In the genomic region with DNA sequence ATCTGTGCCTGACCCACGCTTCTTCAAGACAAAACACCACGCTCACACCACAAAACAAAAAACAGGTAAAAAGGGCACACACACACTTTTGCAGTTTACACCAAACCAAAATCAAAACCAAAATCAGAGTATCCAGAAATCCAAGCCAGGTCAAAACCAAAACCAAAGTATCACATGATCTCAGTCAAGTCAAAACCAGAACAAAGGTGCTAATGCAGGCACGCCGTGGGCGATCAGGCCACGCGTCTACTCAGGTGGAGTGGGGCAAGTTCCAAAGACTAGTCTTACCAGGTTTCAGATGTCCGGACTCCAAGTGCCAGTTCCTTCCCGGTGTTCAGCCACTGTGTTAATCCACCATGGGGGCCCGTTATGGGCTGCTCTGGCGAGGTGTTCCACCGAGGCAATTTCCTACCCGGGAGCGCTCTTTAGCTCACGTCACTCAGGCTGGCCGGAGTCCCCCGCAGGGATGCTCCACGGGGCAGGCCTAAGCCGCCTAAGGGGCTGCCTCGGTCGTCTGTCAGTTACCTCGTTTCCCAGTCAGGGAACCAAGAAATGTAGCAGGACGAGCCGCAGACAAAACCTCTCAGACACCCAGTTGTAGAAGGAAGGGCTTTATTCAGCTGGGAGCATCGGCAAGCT, we compare ENCODE assay signal across 9 cellular contexts. TPM values are rescaled to one million over a fixed set of nuclear protein-coding genes. Genes with fewer than 3 reads are reported as not detected.
DNase-seq lines count a peak whose midpoint lies in the region; ATAC-seq, FAIRE-seq and TF ChIP-seq lines count a peak whose summit lies in the region.
"Not testable (repeated sequence)": the region's sequence is repeated elsewhere in the genome, so short reads cannot be mapped to it uniquely, and the experiment has no call there.
"Had no signal": no experiment of that assay in that cellular context is flagged by ENCODE, and none has a peak within 500 bp of the region (broad histone marks: within the 10 kb centered on the region; RNA-seq: fewer than 3 reads in every experiment).

No MANE protein-coding gene starts in this region.

- not testable (repeated sequence) for H3K14ac ChIP-seq in H9 (ENCODE audit: insufficient read depth, low read length)

- RAD21 ChIA-PET in GM12878 (lab: Charles Lee; ENCODE audit: unreplicated experiment): not testable (repeated sequence)

- not testable (repeated sequence) for TF ChIP-seq RAD21 in GM12878 (IDR thresholded peaks at IDR 0.05; ENCODE audit: insufficient read depth, low read depth, low read length)

- H3K4me1 ChIP-seq in H9 (ENCODE audit: insufficient read depth, low read length); right cardiac atrium (ENCODE audit: control insufficient read depth, insufficient read depth, low read length): not testable (repeated sequence)
- peaks cover 25% of the 10 kb centered on the region for H3K4me1 ChIP-seq in GM12878 (ENCODE audit: control insufficient read depth, insufficient read depth, low read length)
- H3K4me1 ChIP-seq in endodermal cell (ENCODE audit: control insufficient read depth, insufficient read depth, low read length): peaks cover 13% of the 10 kb centered on the region

- SMC1A ChIA-PET in GM12878 (lab: Charles Lee; ENCODE audit: uncharacterized antibody, unreplicated experiment): interaction anchor here (1.2 kb wide), 1 partner anchor 10 kb away, joined by 3 read pairs; no protein-coding TSS in a partner anchor

- not testable (repeated sequence) for H4K20me1 ChIP-seq in H9 (ENCODE audit: control insufficient read depth, insufficient read depth, insufficient read length); GM12878 (ENCODE audit: control insufficient read depth, insufficient read depth)

- not testable (repeated sequence) for H3K79me2 ChIP-seq in H9 (ENCODE audit: insufficient read depth, low read length); GM12878 (ENCODE audit: control insufficient read depth, insufficient read depth, low read length)

- H4K91ac ChIP-seq in H9 (ENCODE audit: insufficient read length, low read depth, low read length): not testable (repeated sequence)

- not testable (repeated sequence) for H2BK5ac ChIP-seq in H9 (ENCODE audit: insufficient read length, low read length)

- not testable (repeated sequence) for H2BK15ac ChIP-seq in H9 (ENCODE audit: low read depth, low read length)

- POLR2A ChIA-PET in GM12878 (lab: Charles Lee): interaction anchor here (0.8 kb wide), 1 partner anchor 15 kb away, joined by 3 read pairs; no protein-coding TSS in a partner anchor

- TF ChIP-seq EP300 in GM12878 (IDR thresholded peaks at IDR 0.05; ENCODE audit: borderline replicate concordance in 1 of 2, control insufficient read depth in 1 of 2, low read depth in 2 of 2, low read length in 2 of 2): not testable (repeated sequence)

- CTCF ChIA-PET in GM12878 (lab: Yijun Ruan, JAX): not testable (repeated sequence)

- H3K9me3 Mint-ChIP-seq in H9; T-helper 1 cell treated with Interleukin-12 subunit alpha and Interleukin-12 subunit beta and Interleukin-4 antibody, amounts not matched to agents 30 μg/mL and 1 μg/mL, for 36 hours; endodermal cell; nephron progenitor cell; stimulated activated effector memory CD8-positive, alpha-beta T cell treated with anti-CD3 and anti-CD28 coated beads, Interleukin-12 subunit alpha, Interleukin-12 subunit beta, amount 100 ng/mL, for 72 hours: not testable (repeated sequence)

- H3K4me1 Mint-ChIP-seq in H9: peaks cover 42 to 47% of the 10 kb centered on the region in 2 experiments
- not testable (repeated sequence) for H3K4me1 Mint-ChIP-seq in T-helper 1 cell treated with Interleukin-12 subunit alpha and Interleukin-12 subunit beta and Interleukin-4 antibody, amounts not matched to agents 30 μg/mL and 1 μg/mL, for 36 hours (ENCODE audit: low read depth)
- peaks cover 14% of the 10 kb centered on the region for H3K4me1 Mint-ChIP-seq in endodermal cell
- peaks cover 47% of the 10 kb centered on the region for H3K4me1 Mint-ChIP-seq in nephron progenitor cell
- H3K4me1 Mint-ChIP-seq in stimulated activated effector memory CD8-positive, alpha-beta T cell treated with anti-CD3 and anti-CD28 coated beads, Interleukin-12 subunit alpha, Interleukin-12 subunit beta, amount 100 ng/mL, for 72 hours: peaks cover 12% of the 10 kb centered on the region

- H3K4me3 Mint-ChIP-seq in H9; T-helper 1 cell treated with Interleukin-12 subunit alpha and Interleukin-12 subunit beta and Interleukin-4 antibody, amounts not matched to agents 30 μg/mL and 1 μg/mL, for 36 hours; endodermal cell: not testable (repeated sequence)
- H3K4me3 Mint-ChIP-seq in nephron progenitor cell: peak overlapping the region; percentile 52
- H3K4me3 Mint-ChIP-seq in stimulated activated effector memory CD8-positive, alpha-beta T cell treated with anti-CD3 and anti-CD28 coated beads, Interleukin-12 subunit alpha, Interleukin-12 subunit beta, amount 100 ng/mL, for 72 hours: peak overlapping the region; percentile 12

- H3K79me1 ChIP-seq in H9 (ENCODE audit: insufficient read depth, low read depth, low read length, poor library complexity, severe bottlenecking): not testable (repeated sequence)

- not testable (repeated sequence) for BruUV-seq in GM12878 (replicated peaks; lab: Mats Ljungman, UMichigan)

- H3K23ac ChIP-seq in H9 (ENCODE audit: insufficient read length, low read depth, low read length): not testable (repeated sequence)

- H2AK5ac ChIP-seq in H9 (ENCODE audit: insufficient read length, low read length): not testable (repeated sequence)

- FAIRE-seq in GM12878 (lab: Jason Lieb, UNC): not testable (repeated sequence)

- not testable (repeated sequence) for H3K4ac ChIP-seq in H9 (ENCODE audit: low read depth, low read length)

- H3K27me3 ChIP-seq in H9 (ENCODE audit: insufficient read depth, low read length); GM12878 (replicated peaks in 1 of 2; ENCODE audit: control insufficient read depth in 2 of 2, insufficient read depth in 2 of 2, low read length in 1 of 2); endodermal cell (ENCODE audit: control insufficient read depth, insufficient read depth, low read length, poor library complexity, severe bottlenecking); right cardiac atrium (ENCODE audit: control insufficient read depth, insufficient read depth): not testable (repeated sequence)

- not testable (repeated sequence) for H2BK120ac ChIP-seq in H9 (ENCODE audit: low read depth, low read length, poor library complexity, severe bottlenecking)

- not testable (repeated sequence) for H3K27me3 Mint-ChIP-seq in H9 (ENCODE audit: low read depth); endodermal cell (ENCODE audit: insufficient read depth); nephron progenitor cell (ENCODE audit: low read depth, poor library complexity)
- peaks cover 13% of the 10 kb centered on the region for H3K27me3 Mint-ChIP-seq in T-helper 1 cell treated with Interleukin-12 subunit alpha and Interleukin-12 subunit beta and Interleukin-4 antibody, amounts not matched to agents 30 μg/mL and 1 μg/mL, for 36 hours (ENCODE audit: low read depth)

- H3K18ac ChIP-seq in H9 (ENCODE audit: insufficient read length, low read depth, low read length): not testable (repeated sequence)

- peak; percentile 39; the same call in 1 of the 2 replicates for TF ChIP-seq POLR2A in GM12878 (IDR thresholded peaks at IDR 0.05; ENCODE audit: low read depth, low read length)

- ATAC-seq in GM12878: peak; percentile 71
- ATAC-seq in right cardiac atrium; stimulated activated effector memory CD8-positive, alpha-beta T cell treated with anti-CD3 and anti-CD28 coated beads, Interleukin-12 subunit alpha, Interleukin-12 subunit beta, amount 100 ng/mL, for 72 hours: not testable (repeated sequence)

- not testable (repeated sequence) for H3T11ph ChIP-seq in H9 (ENCODE audit: low read length)

- not testable (repeated sequence) for H3K9ac ChIP-seq in H9 (ENCODE audit: extremely low read depth, insufficient read length, low read length); endodermal cell (ENCODE audit: extremely low read depth, low read length, poor library complexity, severe bottlenecking)
- peak overlapping the region; percentile 39; the same call in 1 of the 2 replicates for H3K9ac ChIP-seq in GM12878 (ENCODE audit: control insufficient read depth, insufficient read depth, low read length)

- not testable (repeated sequence) for H3K27ac ChIP-seq in H9 (ENCODE audit: insufficient read length, low read depth, low read length); right cardiac atrium (ENCODE audit: low read length)
- H3K27ac ChIP-seq in GM12878 (ENCODE audit: control insufficient read depth, insufficient read depth) (peak overlapping the region; percentile 66), endodermal cell (ENCODE audit: low read depth, low read length) (peak overlapping the region; percentile 47)

- peak overlapping the region; percentile 9; the same call in 1 of the 2 replicates for H3K4me3 ChIP-seq in GM12878
- H3K4me3 ChIP-seq in endodermal cell (ENCODE audit: low read length); right cardiac atrium (ENCODE audit: low read length): not testable (repeated sequence)

- H4K5ac ChIP-seq in H9 (ENCODE audit: insufficient read length, low read depth, low read length): not testable (repeated sequence)

- in situ Hi-C loops in GM12878 (cut with MboI): not testable (repeated sequence)

- not testable (repeated sequence) for H3K56ac ChIP-seq in H9 (ENCODE audit: insufficient read length, low read depth, low read length)

- H3K23me2 ChIP-seq in H9 (ENCODE audit: insufficient read length, low read depth, low read length, poor library complexity, severe bottlenecking): not testable (repeated sequence)

- intact Hi-C loops in GM12878 (cut with micrococcal nuclease; ENCODE audit: unreplicated experiment); right cardiac atrium (cut with DNase I): not testable (repeated sequence)

- H2AFZ ChIP-seq in H9 (ENCODE audit: low read length): not testable (repeated sequence)
- H2AFZ ChIP-seq in GM12878 (ENCODE audit: control insufficient read depth, low read depth, low read length): peak overlapping the region; percentile 61

- TF ChIP-seq CTCF in H9 (conservative IDR thresholded peaks at IDR 0.05); GM12878 (IDR thresholded peaks at IDR 0.05 in 2 of 3, conservative IDR thresholded peaks at IDR 0.05 in 1 of 3; ENCODE audit: control insufficient read depth in 2 of 3, extremely low read depth in 1 of 3, insufficient read depth in 1 of 3, low read depth in 3 of 3, low read length in 3 of 3); endodermal cell (conservative IDR thresholded peaks at IDR 0.05); nephron progenitor cell (IDR thresholded peaks at IDR 0.05): not testable (repeated sequence)

- H2BK12ac ChIP-seq in H9 (ENCODE audit: insufficient read length, low read depth, low read length): not testable (repeated sequence)

- not testable (repeated sequence) for H2BK20ac ChIP-seq in H9 (ENCODE audit: low read depth, low read length, poor library complexity, severe bottlenecking)

- H3K27ac Mint-ChIP-seq in H9: peak overlapping the region in 2 of 3 experiments; percentile 76 to 85; a peak in 4 of 7 replicates
- peak overlapping the region; percentile 37 for H3K27ac Mint-ChIP-seq in T-helper 1 cell treated with Interleukin-12 subunit alpha and Interleukin-12 subunit beta and Interleukin-4 antibody, amounts not matched to agents 30 μg/mL and 1 μg/mL, for 36 hours
- H3K27ac Mint-ChIP-seq in endodermal cell; stimulated activated effector memory CD8-positive, alpha-beta T cell treated with anti-CD3 and anti-CD28 coated beads, Interleukin-12 subunit alpha, Interleukin-12 subunit beta, amount 100 ng/mL, for 72 hours: not testable (repeated sequence)
- H3K27ac Mint-ChIP-seq in nephron progenitor cell: peak overlapping the region; percentile 93

- not testable (repeated sequence) for H3K4me2 ChIP-seq in H9 (ENCODE audit: insufficient read depth, insufficient read length, low read length)
- H3K4me2 ChIP-seq in GM12878 (ENCODE audit: control insufficient read depth, insufficient read depth): peak overlapping the region; percentile 79

- H4K8ac ChIP-seq in H9 (replicated peaks; ENCODE audit: insufficient read length, low read depth, low read length): not testable (repeated sequence)

- WGBS in H9 (ENCODE audit: extremely low coverage, insufficient read length, low lambda C conversion rate): no CpG with 5 or more reads among the region's 25 CpGs
- WGBS in GM12878 (ENCODE audit: insufficient coverage, insufficient replicate concordance, low lambda C conversion rate, missing lambda C conversion rate): 63% methylated on average over 22 of the region's 25 CpGs
- 90 to 93% methylated on average over 18 to 25 of the region's 25 CpGs for WGBS in endodermal cell (ENCODE audit: insufficient coverage in 1 of 2, insufficient read length in 1 of 2), 2 experiments
- 90% methylated on average over 25 of the region's 25 CpGs for WGBS in right cardiac atrium

- not testable (repeated sequence) for H3K36me3 ChIP-seq in GM12878 (ENCODE audit: control insufficient read depth in 2 of 2, insufficient read depth in 2 of 2, low read length in 1 of 2); endodermal cell (ENCODE audit: control insufficient read depth, insufficient read depth, low read length)

- not testable (repeated sequence) for H3K36me3 Mint-ChIP-seq in H9 (ENCODE audit: insufficient read depth in 1 of 3, low read depth in 3 of 3); T-helper 1 cell treated with Interleukin-12 subunit alpha and Interleukin-12 subunit beta and Interleukin-4 antibody, amounts not matched to agents 30 μg/mL and 1 μg/mL, for 36 hours (ENCODE audit: low read depth); endodermal cell (ENCODE audit: low read depth); nephron progenitor cell (ENCODE audit: low read depth); stimulated activated effector memory CD8-positive, alpha-beta T cell treated with anti-CD3 and anti-CD28 coated beads, Interleukin-12 subunit alpha, Interleukin-12 subunit beta, amount 100 ng/mL, for 72 hours

- DNase-seq in COLO668 (lab: John Stamatoyannopoulos, UW; ENCODE audit: unreplicated experiment) (peak; percentile 50), GM12878 (ENCODE audit: low read depth, low spot score) (peak; percentile 43), endodermal cell (peak; percentile 45), right cardiac atrium (peak in 2 of 3 donors; percentile 18 to 42)
- DNase-seq in H9; nephron progenitor cell; stimulated activated effector memory CD8-positive, alpha-beta T cell treated with anti-CD3 and anti-CD28 coated beads, Interleukin-12 subunit alpha, Interleukin-12 subunit beta, amount 100 ng/mL, for 72 hours (ENCODE audit: low spot score in 2 of 2): not testable (repeated sequence)

- H3K9me3 ChIP-seq in H9 (ENCODE audit: control insufficient read depth, low read depth, low read length); GM12878 (replicated peaks; ENCODE audit: control insufficient read depth, insufficient read depth, low read length); endodermal cell (ENCODE audit: control insufficient read depth, low read length); right cardiac atrium (ENCODE audit: control insufficient read depth, low read length): not testable (repeated sequence)

RNA-seq across cellular contexts. Expression of a gene that starts 3.1 kb away (rescaled TPM):
- 3.1 and 3.2 TPM in 2 replicates for total RNA-seq in H9 (2021)
- 1.2 and 1.8 TPM in 2 replicates for total RNA-seq in GM12878 (2013; cell fraction: nucleolus; rRNA removed)
- total RNA-seq in GM12878 (2014; rRNA removed): 0.17 and 0.33 TPM in 2 replicates
- total RNA-seq in GM12878 (2014; rRNA removed; fragmentation: Illumina TruSeq; extraction: Trizol): 0.18 and 0.45 TPM in 2 replicates
- total RNA-seq in GM12878 (2021): 0.96 and 1.2 TPM in 2 replicates
- polyA plus RNA-seq in GM12878 (2011; ENCODE audit: low read depth): 0.42 TPM
- polyA plus RNA-seq in GM12878 (2011; rRNA removed): 0.12 and 0.24 TPM in 2 replicates
- 0.21 and 0.38 TPM in 2 replicates for polyA plus RNA-seq in GM12878 (2011; cell fraction: cytosol; rRNA removed)
- 2.0 and 2.3 TPM in 2 replicates for polyA plus RNA-seq in GM12878 (2011; cell fraction: nucleus; rRNA removed)
- 1.3 TPM in 2 replicates for polyA plus RNA-seq in GM12878 (2012)
- 0.14 and 0.29 TPM in 2 replicates for polyA plus RNA-seq in GM12878 (2014; fragmentation: Illumina TruSeq; extraction: Trizol)
- under 1 TPM; 0.05 to 0.15 TPM for polyA plus RNA-seq in GM12878 (2014; fragmentation: Nextera tagmentation; extraction: Ambion mirVana)
- 0.86 and 0.94 TPM in 2 replicates for polyA plus RNA-seq in GM12878 (2014; rRNA removed)
- polyA plus RNA-seq in GM12878 (2016; fragmentation: Nextera tagmentation; extraction: Ambion mirVana): 1 to 10 TPM; 1.8 to 2.8 TPM
- 0.15 TPM in 1 of 2 replicates, not detected in the other for polyA minus RNA-seq in GM12878 (2011; rRNA and poly(A)+ RNA removed)
- polyA minus RNA-seq in GM12878 (2011; cell fraction: cytosol; rRNA and poly(A)+ RNA removed): not detected in 2 replicates
- 0.36 TPM in 1 of 2 replicates, not detected in the other for polyA minus RNA-seq in GM12878 (2011; cell fraction: nucleus; rRNA and poly(A)+ RNA removed)
- 1 to 10 TPM; 1.6 TPM for total RNA-seq in endodermal cell
- polyA plus RNA-seq in endodermal cell (2013, experiment 1 of 2): 0.78 TPM
- 1.7 TPM for polyA plus RNA-seq in endodermal cell (2013, experiment 2 of 2)
- 1 to 10 TPM; 1.6 to 3.6 (median 2.9) TPM for total RNA-seq in right cardiac atrium
- polyA plus RNA-seq in right cardiac atrium: 4.5 TPM
- total RNA-seq: Daoy had no signal

RNA-seq across cellular contexts. Expression of a gene that starts 10.9 kb away (rescaled TPM):
- total RNA-seq in H9 (2021) (156 and 162 TPM in 2 replicates), GM12878 (2014; rRNA removed) (205 and 223 TPM in 2 replicates), GM12878 (2014; rRNA removed; fragmentation: Illumina TruSeq; extraction: Trizol) (132 and 153 TPM in 2 replicates), GM12878 (2021) (141 and 149 TPM in 2 replicates), endodermal cell (100 to 1,000 TPM; 109 to 129 TPM), right cardiac atrium (100 to 1,000 TPM; 121 to 144 (median 132) TPM)
- 47.9 and 53.1 TPM in 2 replicates for total RNA-seq in GM12878 (2013; cell fraction: nucleolus; rRNA removed)
- polyA plus RNA-seq in GM12878 (2011; ENCODE audit: low read depth): 92.4 TPM
- polyA plus RNA-seq in GM12878 (2011; rRNA removed) (143 and 146 TPM in 2 replicates), GM12878 (2014; fragmentation: Illumina TruSeq; extraction: Trizol) (115 and 129 TPM in 2 replicates), GM12878 (2014; fragmentation: Nextera tagmentation; extraction: Ambion mirVana) (100 to 1,000 TPM; 519 to 525 TPM), GM12878 (2014; rRNA removed) (287 and 301 TPM in 2 replicates), GM12878 (2016; fragmentation: Nextera tagmentation; extraction: Ambion mirVana) (100 to 1,000 TPM; 366 to 375 TPM), right cardiac atrium (190 TPM)
- 168 and 192 TPM in 2 replicates for polyA plus RNA-seq in GM12878 (2011; cell fraction: cytosol; rRNA removed)
- 105 and 125 TPM in 2 replicates for polyA plus RNA-seq in GM12878 (2011; cell fraction: nucleus; rRNA removed)
- 151 and 170 TPM in 2 replicates for polyA plus RNA-seq in GM12878 (2012)
- polyA minus RNA-seq in GM12878 (2011; rRNA and poly(A)+ RNA removed): 72.9 and 94.2 TPM in 2 replicates
- 54.8 and 63.4 TPM in 2 replicates for polyA minus RNA-seq in GM12878 (2011; cell fraction: cytosol; rRNA and poly(A)+ RNA removed)
- polyA minus RNA-seq in GM12878 (2011; cell fraction: nucleus; rRNA and poly(A)+ RNA removed): 26.7 and 39.5 TPM in 2 replicates
- polyA plus RNA-seq in endodermal cell (2013, experiment 1 of 2): 104 TPM
- 98.2 TPM for polyA plus RNA-seq in endodermal cell (2013, experiment 2 of 2)

RNA-seq across cellular contexts. Expression of a gene that starts 17.5 kb away (rescaled TPM):
- total RNA-seq in H9 (2021) (55.6 and 57.1 TPM in 2 replicates), GM12878 (2014; rRNA removed) (0.40 and 0.71 TPM in 2 replicates), GM12878 (2014; rRNA removed; fragmentation: Illumina TruSeq; extraction: Trizol) (0.13 and 0.14 TPM in 2 replicates), GM12878 (2021) (1.7 and 1.8 TPM in 2 replicates), endodermal cell (10 to 100 TPM; 12.7 to 17.4 TPM), right cardiac atrium (10 to 100 TPM; 25.0 to 38.6 (median 25.6) TPM)
- 1.5 and 2.3 TPM in 2 replicates for total RNA-seq in GM12878 (2013; cell fraction: nucleolus; rRNA removed)
- polyA plus RNA-seq in GM12878 (2011; ENCODE audit: low read depth): 0.70 TPM
- polyA plus RNA-seq in GM12878 (2011; rRNA removed) (0.45 and 1.1 TPM in 2 replicates), GM12878 (2014; fragmentation: Illumina TruSeq; extraction: Trizol) (0.03 TPM in 1 of 2 replicates, not detected in the other), GM12878 (2014; fragmentation: Nextera tagmentation; extraction: Ambion mirVana) (under 1 TPM in 1 of 2 experiments, not detected in 1; 0.02 TPM), GM12878 (2014; rRNA removed) (0.40 and 0.56 TPM in 2 replicates), GM12878 (2016; fragmentation: Nextera tagmentation; extraction: Ambion mirVana) (under 1 TPM in 1 of 2 experiments, not detected in 1; 0.24 TPM), right cardiac atrium (17.3 TPM)
- polyA plus RNA-seq in GM12878 (2011; cell fraction: cytosol; rRNA removed): 1.4 and 2.3 TPM in 2 replicates
- 3.6 and 5.8 TPM in 2 replicates for polyA plus RNA-seq in GM12878 (2011; cell fraction: nucleus; rRNA removed)
- polyA plus RNA-seq in GM12878 (2012): 4.1 and 4.9 TPM in 2 replicates
- 0.51 and 0.88 TPM in 2 replicates for polyA minus RNA-seq in GM12878 (2011; rRNA and poly(A)+ RNA removed)
- polyA minus RNA-seq in GM12878 (2011; cell fraction: cytosol; rRNA and poly(A)+ RNA removed): 0.42 and 0.80 TPM in 2 replicates
- polyA minus RNA-seq in GM12878 (2011; cell fraction: nucleus; rRNA and poly(A)+ RNA removed): 1.7 and 1.8 TPM in 2 replicates
- polyA plus RNA-seq in endodermal cell (2013, experiment 1 of 2): 10.3 TPM
- polyA plus RNA-seq in endodermal cell (2013, experiment 2 of 2): 5.6 TPM

RNA-seq across cellular contexts. Expression of a gene that starts 18.8 kb away (rescaled TPM):
- total RNA-seq in H9 (2021): 160 and 173 TPM in 2 replicates
- 379 and 418 TPM in 2 replicates for total RNA-seq in GM12878 (2013; cell fraction: nucleolus; rRNA removed)
- 102 and 106 TPM in 2 replicates for total RNA-seq in GM12878 (2014; rRNA removed)
- total RNA-seq in GM12878 (2014; rRNA removed; fragmentation: Illumina TruSeq; extraction: Trizol): 42.5 and 43.2 TPM in 2 replicates
- 83.8 and 101 TPM in 2 replicates for total RNA-seq in GM12878 (2021)
- 37.9 TPM for polyA plus RNA-seq in GM12878 (2011; ENCODE audit: low read depth)
- 112 and 115 TPM in 2 replicates for polyA plus RNA-seq in GM12878 (2011; rRNA removed)
- polyA plus RNA-seq in GM12878 (2011; cell fraction: cytosol; rRNA removed): 80.7 and 108 TPM in 2 replicates
- 831 and 868 TPM in 2 replicates for polyA plus RNA-seq in GM12878 (2011; cell fraction: nucleus; rRNA removed)
- 67.0 and 72.4 TPM in 2 replicates for polyA plus RNA-seq in GM12878 (2012)
- polyA plus RNA-seq in GM12878 (2014; fragmentation: Illumina TruSeq; extraction: Trizol): 33.7 and 54.3 TPM in 2 replicates
- 1 to 10 TPM; 2.1 to 5.5 TPM for polyA plus RNA-seq in GM12878 (2014; fragmentation: Nextera tagmentation; extraction: Ambion mirVana)
- polyA plus RNA-seq in GM12878 (2014; rRNA removed): 143 and 153 TPM in 2 replicates
- 100 to 1,000 TPM; 100 to 102 TPM for polyA plus RNA-seq in GM12878 (2016; fragmentation: Nextera tagmentation; extraction: Ambion mirVana)
- 59.9 and 80.8 TPM in 2 replicates for polyA minus RNA-seq in GM12878 (2011; rRNA and poly(A)+ RNA removed)
- 21.0 and 30.3 TPM in 2 replicates for polyA minus RNA-seq in GM12878 (2011; cell fraction: cytosol; rRNA and poly(A)+ RNA removed)
- 105 and 145 TPM in 2 replicates for polyA minus RNA-seq in GM12878 (2011; cell fraction: nucleus; rRNA and poly(A)+ RNA removed)
- 100 to 1,000 TPM; 187 to 244 TPM for total RNA-seq in endodermal cell
- polyA plus RNA-seq in endodermal cell (2013, experiment 1 of 2): 255 TPM
- polyA plus RNA-seq in endodermal cell (2013, experiment 2 of 2): 217 TPM
- 10 to 100 TPM; 61.2 to 83.1 (median 67.2) TPM for total RNA-seq in right cardiac atrium
- 81.7 TPM for polyA plus RNA-seq in right cardiac atrium

RNA-seq across cellular contexts. Expression of a gene that starts 31.5 kb away (rescaled TPM):
- 7.5 and 7.7 TPM in 2 replicates for total RNA-seq in H9 (2021)
- 1.4 and 2.7 TPM in 2 replicates for total RNA-seq in GM12878 (2013; cell fraction: nucleolus; rRNA removed)
- total RNA-seq in GM12878 (2014; rRNA removed): 0.06 and 0.44 TPM in 2 replicates
- 0.41 and 0.63 TPM in 2 replicates for total RNA-seq in GM12878 (2014; rRNA removed; fragmentation: Illumina TruSeq; extraction: Trizol)
- total RNA-seq in GM12878 (2021): 1.1 and 1.6 TPM in 2 replicates
- polyA plus RNA-seq in GM12878 (2011; ENCODE audit: low read depth): 3.2 TPM
- 2.2 and 3.1 TPM in 2 replicates for polyA plus RNA-seq in GM12878 (2011; rRNA removed)
- polyA plus RNA-seq in GM12878 (2011; cell fraction: cytosol; rRNA removed): 7.5 and 8.5 TPM in 2 replicates
- 1.8 and 3.0 TPM in 2 replicates for polyA plus RNA-seq in GM12878 (2011; cell fraction: nucleus; rRNA removed)
- polyA plus RNA-seq in GM12878 (2012): 1.7 and 2.1 TPM in 2 replicates
- polyA plus RNA-seq in GM12878 (2014; fragmentation: Illumina TruSeq; extraction: Trizol): 0.22 and 0.32 TPM in 2 replicates
- polyA plus RNA-seq in GM12878 (2014; fragmentation: Nextera tagmentation; extraction: Ambion mirVana): under 1 TPM; 0.03 to 0.13 TPM
- polyA plus RNA-seq in GM12878 (2014; rRNA removed): 1.1 and 2.1 TPM in 2 replicates
- polyA plus RNA-seq in GM12878 (2016; fragmentation: Nextera tagmentation; extraction: Ambion mirVana): 1 to 10 TPM; 2.1 to 2.9 TPM
- 0.29 and 2.3 TPM in 2 replicates for polyA minus RNA-seq in GM12878 (2011; rRNA and poly(A)+ RNA removed)
- 0.42 TPM in 1 of 2 replicates, not detected in the other for polyA minus RNA-seq in GM12878 (2011; cell fraction: cytosol; rRNA and poly(A)+ RNA removed)
- 1.2 TPM in 1 of 2 replicates, not detected in the other for polyA minus RNA-seq in GM12878 (2011; cell fraction: nucleus; rRNA and poly(A)+ RNA removed)
- total RNA-seq in endodermal cell: under 1 TPM; 0.55 TPM
- 0.78 TPM for polyA plus RNA-seq in endodermal cell (2013, experiment 1 of 2)
- polyA plus RNA-seq in endodermal cell (2013, experiment 2 of 2): 0.21 TPM
- total RNA-seq in right cardiac atrium: 1 to 10 TPM; 1.3 to 3.4 (median 2.2) TPM
- 0.52 TPM for polyA plus RNA-seq in right cardiac atrium

Comparison
In these comparisons a context has a peak if more than half of its experiments do, and no peak if none do; other contexts are left out.
1. RNA of a gene that starts 17.5 kb away (total RNA-seq): 55.6 to 57.1 TPM in H9, 25.0 to 38.6 TPM in right cardiac atrium and 12.7 to 17.4 TPM in endodermal cell; 0.13 to 2.3 TPM in GM12878; every median in the first group is over 4 times any median in the second.